ENCODE assay signal across 9 cellular contexts in the genomic region with DNA sequence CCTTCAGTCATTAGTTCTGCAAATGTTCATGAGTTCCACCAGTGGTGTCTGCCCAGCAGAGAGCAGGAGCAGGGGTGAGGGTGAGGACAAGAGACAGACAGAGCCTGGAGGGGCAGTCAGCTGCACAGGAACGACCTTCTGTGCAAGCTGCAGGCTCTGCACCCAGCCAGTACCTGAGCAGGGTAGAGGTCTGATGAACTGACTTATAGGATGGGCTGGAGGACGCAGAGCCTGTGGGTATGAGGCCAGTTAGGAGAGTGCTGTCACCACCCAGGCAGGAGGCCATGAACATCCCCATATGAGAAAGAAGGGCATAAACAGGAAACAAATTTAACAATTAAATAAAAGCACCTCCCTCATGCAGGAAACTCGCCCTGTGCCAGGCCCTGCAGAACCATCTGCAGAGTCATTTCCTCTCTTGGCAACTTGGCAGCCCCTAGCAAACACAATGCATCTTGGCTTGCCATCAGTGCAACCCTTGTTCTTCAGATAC. TPM values are rescaled to one million over a fixed set of nuclear protein-coding genes. Genes with fewer than 3 reads are reported as not detected.
DNase-seq lines count a peak whose midpoint lies in the region; ATAC-seq, FAIRE-seq and TF ChIP-seq lines count a peak whose summit lies in the region.
"Had no signal": no experiment of that assay in that cellular context is flagged by ENCODE, and none has a peak within 500 bp of the region (broad histone marks: within the 10 kb centered on the region; RNA-seq: fewer than 3 reads in every experiment).

No MANE protein-coding gene starts in this region.

- peak overlapping the region in 8 of 11 experiments; percentile 14 to 80 (median 68); a peak in 15 of 22 replicates for H3K27ac ChIP-seq in BLaER1 treated with 17β-estradiol and CSF1 and Interleukin-3, amounts not matched to agents 10 nM and 100 nM
- peak overlapping the region; percentile 72 for H3K27ac ChIP-seq in PC-3 (ENCODE audit: low read length)

- peaks cover 14% of the 10 kb centered on the region for H3K4me1 Mint-ChIP-seq in Caco-2 (ENCODE audit: low read depth, unreplicated experiment)

- 0 out of 20 replicates have a peak overlapping the region, but pooled peaks of 2 of the 10 experiments have one; percentile 4 to 11 for H3K4me3 ChIP-seq in BLaER1 treated with 17β-estradiol and CSF1 and Interleukin-3, amounts not matched to agents 10 nM and 100 nM
- H3K4me3 ChIP-seq in PC-3 (ENCODE audit: low read length) (no peak overlapping the region), mucosa of descending colon (no peak overlapping the region), Caco-2 (ENCODE audit: low read depth, low read length) (no peak overlapping the region)

- H3K79me2 ChIP-seq in PC-3 (ENCODE audit: low read length), result no peaks in the 10 kb centered on the region

- peak overlapping the region; percentile 67 for H2AFZ ChIP-seq in PC-3 (ENCODE audit: low read length)

- H3K27me3 Mint-ChIP-seq in Caco-2 (ENCODE audit: insufficient read depth, unreplicated experiment), result no peaks in the 10 kb centered on the region

- H3K9me3 ChIP-seq in BLaER1 treated with 17β-estradiol and CSF1 and Interleukin-3, amounts not matched to agents 10 nM and 100 nM (replicated peaks in 1 of 11), result no peaks in the 10 kb centered on the region
- H3K9me3 ChIP-seq in PC-3 (ENCODE audit: low read length), result no peaks in the 10 kb centered on the region
- no peaks in the 10 kb centered on the region for H3K9me3 ChIP-seq in mucosa of descending colon
- no peaks in the 10 kb centered on the region for H3K9me3 ChIP-seq in Caco-2

- H3K27me3 ChIP-seq in BLaER1 treated with 17β-estradiol and CSF1 and Interleukin-3, amounts not matched to agents 10 nM and 100 nM, result no peaks in the 10 kb centered on the region
- H3K27me3 ChIP-seq in PC-3 (ENCODE audit: low read length) (no peaks in the 10 kb centered on the region), Caco-2 (replicated peaks; ENCODE audit: control insufficient read depth, insufficient read depth, low read length) (no peaks in the 10 kb centered on the region)

- no peaks in the 10 kb centered on the region for H3K36me3 ChIP-seq in BLaER1 treated with 17β-estradiol and CSF1 and Interleukin-3, amounts not matched to agents 10 nM and 100 nM
- no peaks in the 10 kb centered on the region for H3K36me3 ChIP-seq in PC-3 (ENCODE audit: low read depth, low read length)
- H3K36me3 ChIP-seq in mucosa of descending colon (ENCODE audit: low read depth), result no peaks in the 10 kb centered on the region
- H3K36me3 ChIP-seq in Caco-2 (ENCODE audit: control insufficient read depth, insufficient read depth, low read length), result no peaks in the 10 kb centered on the region

- ATAC-seq in PC-3 (peak; percentile 91), mucosa of descending colon (peak; percentile 75)

- POLR2A ChIA-PET in PC-3 (lab: Charles Lee; ENCODE audit: unreplicated experiment), result no interaction called here
- POLR2A ChIA-PET in Caco-2 (lab: Charles Lee), result no interaction called here

- no peaks in the 10 kb centered on the region for H3F3A ChIP-seq in PC-3 (ENCODE audit: low read length, unreplicated experiment)

- peak overlapping the region in 5 of 11 experiments; percentile 19 to 62 (median 54); a peak in 8 of 22 replicates for H3K9ac ChIP-seq in BLaER1 treated with 17β-estradiol and CSF1 and Interleukin-3, amounts not matched to agents 10 nM and 100 nM
- H3K9ac ChIP-seq in PC-3 (ENCODE audit: low read length), result peak overlapping the region; percentile 21; the same call in 1 of the 2 replicates

- no peak overlapping the region for H3K27ac Mint-ChIP-seq in Caco-2 (ENCODE audit: unreplicated experiment)

- TF ChIP-seq CTCF in PC-3 (conservative IDR thresholded peaks at IDR 0.05; ENCODE audit: low read depth, low read length) (no peak), mucosa of descending colon (IDR thresholded peaks at IDR 0.05) (no peak), Caco-2 (IDR thresholded peaks at IDR 0.05; ENCODE audit: insufficient read depth in 1 of 2, low read depth in 1 of 2, low read length in 1 of 2, severe bottlenecking in 1 of 2, unreplicated experiment in 1 of 2) (no peak)

- FAIRE-seq in urothelium cell line (lab: Jason Lieb, UNC), result no peak

- no peaks in the 10 kb centered on the region for H3K9me3 Mint-ChIP-seq in Caco-2 (ENCODE audit: unreplicated experiment)

- intact Hi-C loops in PC-3 (cut with micrococcal nuclease), result loop anchor here (1.0 kb wide), 1 partner anchor 21 kb away; no protein-coding TSS in a partner anchor
- intact Hi-C loops in mucosa of descending colon (cut with DNase I, micrococcal nuclease), result no loop called here
- intact Hi-C loops in Caco-2 (cut with micrococcal nuclease; ENCODE audit: unreplicated experiment), result no loop called here

- BruUV-seq in PC-3 (replicated peaks; lab: Mats Ljungman, UMichigan) (no TSS peak), Caco-2 (replicated peaks; lab: Mats Ljungman, UMichigan) (no TSS peak)

- CTCF ChIA-PET in PC-3 (lab: Charles Lee), result no interaction called here
- CTCF ChIA-PET in Caco-2 (lab: Charles Lee), result interaction anchor here (1.0 to 1.1 kb wide), 2 partner anchors 24 to 35 kb away, joined by 3 to 4 read pairs; no protein-coding TSS in a partner anchor

- peak overlapping the region; percentile 50 to 94 (median 80) for H3K4me2 ChIP-seq in BLaER1 treated with 17β-estradiol and CSF1 and Interleukin-3, amounts not matched to agents 10 nM and 100 nM
- H3K4me2 ChIP-seq in PC-3 (ENCODE audit: low read length), result peak overlapping the region; percentile 47

- peak; percentile 83 for DNase-seq in PC-3
- peak; percentile 55 for DNase-seq in activated effector memory CD4-positive, alpha-beta T cell treated with Interleukin-2 at 50 U/mL for 16 hours
- DNase-seq in mucosa of descending colon, result peak in 1 of 3 donors; percentile 40
- DNase-seq in NK-92 (lab: John Stamatoyannopoulos, UW; ENCODE audit: unreplicated experiment), result no peak
- DNase-seq in Caco-2, result no peak
- no peak for DNase-seq in urothelium cell line (ENCODE audit: low spot score)
- DNase-seq in DMS79 treated with DMSO at 0.1 percent for 48 hours (lab: John Stamatoyannopoulos, UW), result no peak

- H3K9me2 ChIP-seq in PC-3 (replicated peaks; ENCODE audit: low read length), result no peaks in the 10 kb centered on the region

- no peak overlapping the region for H3K4me3 Mint-ChIP-seq in Caco-2 (ENCODE audit: unreplicated experiment)

- no peaks in the 10 kb centered on the region for H4K20me1 ChIP-seq in BLaER1 treated with 17β-estradiol and CSF1 and Interleukin-3, amounts not matched to agents 10 nM and 100 nM
- H4K20me1 ChIP-seq in PC-3 (ENCODE audit: low read length), result no peaks in the 10 kb centered on the region

- H3K36me3 Mint-ChIP-seq in Caco-2 (ENCODE audit: insufficient read depth, unreplicated experiment), result no peaks in the 10 kb centered on the region

- peaks cover 31 to 49% (median 37%) of the 10 kb centered on the region in 10 experiments for H3K4me1 ChIP-seq in BLaER1 treated with 17β-estradiol and CSF1 and Interleukin-3, amounts not matched to agents 10 nM and 100 nM
- H3K4me1 ChIP-seq in PC-3 (ENCODE audit: insufficient read depth, low read length) (peaks cover 21% of the 10 kb centered on the region), mucosa of descending colon (ENCODE audit: low read depth) (peaks cover 15% of the 10 kb centered on the region), Caco-2 (peaks cover 13% of the 10 kb centered on the region)

RNA-seq across cellular contexts. Expression of a gene that starts 17.9 kb away (rescaled TPM):
- not detected in 2 replicates for total RNA-seq in PC-3 (2014; rRNA removed)
- total RNA-seq in mucosa of descending colon, result not detected
- not detected in 2 replicates for total RNA-seq in Caco-2 (2022)
- total RNA-seq: osteocyte had no signal

RNA-seq across cellular contexts. Expression of a gene that starts 20.2 kb away (rescaled TPM):
- total RNA-seq in PC-3 (2014; rRNA removed) (2.0 and 5.5 TPM in 2 replicates), mucosa of descending colon (10 to 100 TPM in 1 of 3 donors, 1 to 10 TPM in 2; 2.4 to 11.1 (median 4.6) TPM), Caco-2 (2022) (0.75 and 0.88 TPM in 2 replicates)

RNA-seq across cellular contexts. Expression of a gene that starts 25.8 kb away (rescaled TPM):
- 0.55 and 0.81 TPM in 2 replicates for total RNA-seq in PC-3 (2014; rRNA removed)
- total RNA-seq in mucosa of descending colon, result not detected
- total RNA-seq in Caco-2 (2022), result not detected in 2 replicates
- total RNA-seq: osteocyte had no signal

RNA-seq across cellular contexts. Expression of a gene that starts 44.4 kb away (rescaled TPM):
- total RNA-seq in PC-3 (2014; rRNA removed) (not detected in 2 replicates), mucosa of descending colon (not detected), Caco-2 (2022) (not detected in 2 replicates)
- total RNA-seq: osteocyte had no signal

Comparison
In these comparisons a context has a peak if more than half of its experiments do, and no peak if none do; other contexts are left out.
1. DNase-seq: peak in PC-3 (single experiment) and activated effector memory CD4-positive, alpha-beta T cell treated with Interleukin-2 at 50 U/mL for 16 hours (single experiment); none in NK-92 (single experiment), Caco-2 (0 of 2), urothelium cell line (single experiment) and DMS79 treated with DMSO at 0.1 percent for 48 hours (single experiment).